1 cellular context compared by ENCODE assay signal in genomic region chr5:107263387-107264003, GRCh38.
A peak's percentile ranks its signal among the peaks of the same experiment; 100 is the strongest.
TF ChIP-seq lines count a peak whose summit lies in the region.

No MANE protein-coding gene starts in this region.

TF ChIP-seq in GM12878, 131 proteins besides CTCF, POLR2A, EP300 and RAD21 (continued from another document):
- TF ChIP-seq, protein P1, sequence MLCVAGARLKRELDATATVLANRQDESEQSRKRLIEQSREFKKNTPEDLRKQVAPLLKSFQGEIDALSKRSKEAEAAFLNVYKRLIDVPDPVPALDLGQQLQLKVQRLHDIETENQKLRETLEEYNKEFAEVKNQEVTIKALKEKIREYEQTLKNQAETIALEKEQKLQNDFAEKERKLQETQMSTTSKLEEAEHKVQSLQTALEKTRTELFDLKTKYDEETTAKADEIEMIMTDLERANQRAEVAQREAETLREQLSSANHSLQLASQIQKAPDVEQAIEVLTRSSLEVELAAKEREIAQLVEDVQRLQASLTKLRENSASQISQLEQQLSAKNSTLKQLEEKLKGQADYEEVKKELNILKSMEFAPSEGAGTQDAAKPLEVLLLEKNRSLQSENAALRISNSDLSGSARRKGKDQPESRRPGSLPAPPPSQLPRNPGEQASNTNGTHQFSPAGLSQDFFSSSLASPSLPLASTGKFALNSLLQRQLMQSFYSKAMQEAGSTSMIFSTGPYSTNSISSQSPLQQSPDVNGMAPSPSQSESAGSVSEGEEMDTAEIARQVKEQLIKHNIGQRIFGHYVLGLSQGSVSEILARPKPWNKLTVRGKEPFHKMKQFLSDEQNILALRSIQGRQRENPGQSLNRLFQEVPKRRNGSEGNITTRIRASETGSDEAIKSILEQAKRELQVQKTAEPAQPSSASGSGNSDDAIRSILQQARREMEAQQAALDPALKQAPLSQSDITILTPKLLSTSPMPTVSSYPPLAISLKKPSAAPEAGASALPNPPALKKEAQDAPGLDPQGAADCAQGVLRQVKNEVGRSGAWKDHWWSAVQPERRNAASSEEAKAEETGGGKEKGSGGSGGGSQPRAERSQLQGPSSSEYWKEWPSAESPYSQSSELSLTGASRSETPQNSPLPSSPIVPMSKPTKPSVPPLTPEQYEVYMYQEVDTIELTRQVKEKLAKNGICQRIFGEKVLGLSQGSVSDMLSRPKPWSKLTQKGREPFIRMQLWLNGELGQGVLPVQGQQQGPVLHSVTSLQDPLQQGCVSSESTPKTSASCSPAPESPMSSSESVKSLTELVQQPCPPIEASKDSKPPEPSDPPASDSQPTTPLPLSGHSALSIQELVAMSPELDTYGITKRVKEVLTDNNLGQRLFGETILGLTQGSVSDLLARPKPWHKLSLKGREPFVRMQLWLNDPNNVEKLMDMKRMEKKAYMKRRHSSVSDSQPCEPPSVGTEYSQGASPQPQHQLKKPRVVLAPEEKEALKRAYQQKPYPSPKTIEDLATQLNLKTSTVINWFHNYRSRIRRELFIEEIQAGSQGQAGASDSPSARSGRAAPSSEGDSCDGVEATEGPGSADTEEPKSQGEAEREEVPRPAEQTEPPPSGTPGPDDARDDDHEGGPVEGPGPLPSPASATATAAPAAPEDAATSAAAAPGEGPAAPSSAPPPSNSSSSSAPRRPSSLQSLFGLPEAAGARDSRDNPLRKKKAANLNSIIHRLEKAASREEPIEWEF (IDR thresholded peaks at IDR 0.05; ENCODE audit: insufficient replicate concordance, low read depth, low read length): peak; percentile 22
- TF ChIP-seq ZNF687 (IDR thresholded peaks at IDR 0.05) (peak; percentile 42; the same call in 1 of the 2 replicates), KAT2A (conservative IDR thresholded peaks at IDR 0.05; ENCODE audit: control insufficient read depth, low read depth, low read length) (no peak), RB1 (IDR thresholded peaks at IDR 0.05; ENCODE audit: borderline replicate concordance) (no peak), ZNF217 (IDR thresholded peaks at IDR 0.05) (peak; percentile 76), RELA (IDR thresholded peaks at IDR 0.05; ENCODE audit: borderline replicate concordance, partially characterized antibody) (no peak), ATF7 (IDR thresholded peaks at IDR 0.05; ENCODE audit: low read depth) (peak; percentile 75; the same call in 1 of the 2 replicates), CHD4 (IDR thresholded peaks at IDR 0.05) (no peak), USF2 (IDR thresholded peaks at IDR 0.05; ENCODE audit: borderline replicate concordance, low read depth, low read length) (no peak), IKZF2 (IDR thresholded peaks at IDR 0.05) (peak; percentile 84 to 86), E2F4 (IDR thresholded peaks at IDR 0.05; ENCODE audit: low read depth, low read length) (no peak), SP1 (IDR thresholded peaks at IDR 0.05; ENCODE audit: low read depth, low read length) (no peak), PAX8 (IDR thresholded peaks at IDR 0.05) (no peak), NFXL1 (IDR thresholded peaks at IDR 0.05; ENCODE audit: borderline replicate concordance) (no peak), POU2F2 (IDR thresholded peaks at IDR 0.05; ENCODE audit: borderline replicate concordance, low read depth, low read length) (peak; percentile 97), ASH2L (IDR thresholded peaks at IDR 0.05; ENCODE audit: borderline replicate concordance, low read depth) (no peak), TARDBP (IDR thresholded peaks at IDR 0.05; ENCODE audit: borderline replicate concordance) (no peak), GABPA (IDR thresholded peaks at IDR 0.05; ENCODE audit: low read depth) (no peak), YY1 (IDR thresholded peaks at IDR 0.05; ENCODE audit: low read depth, low read length) (no peak), RUNX3 (IDR thresholded peaks at IDR 0.05; ENCODE audit: low read length) (peak; percentile 87), NBN (IDR thresholded peaks at IDR 0.05) (0 out of 2 replicates have a peak, but pooled peaks have one; percentile 43), SKIL (IDR thresholded peaks at IDR 0.05; ENCODE audit: low read depth, poor library complexity, severe bottlenecking) (peak; percentile 56)
- TF ChIP-seq, protein P2, sequence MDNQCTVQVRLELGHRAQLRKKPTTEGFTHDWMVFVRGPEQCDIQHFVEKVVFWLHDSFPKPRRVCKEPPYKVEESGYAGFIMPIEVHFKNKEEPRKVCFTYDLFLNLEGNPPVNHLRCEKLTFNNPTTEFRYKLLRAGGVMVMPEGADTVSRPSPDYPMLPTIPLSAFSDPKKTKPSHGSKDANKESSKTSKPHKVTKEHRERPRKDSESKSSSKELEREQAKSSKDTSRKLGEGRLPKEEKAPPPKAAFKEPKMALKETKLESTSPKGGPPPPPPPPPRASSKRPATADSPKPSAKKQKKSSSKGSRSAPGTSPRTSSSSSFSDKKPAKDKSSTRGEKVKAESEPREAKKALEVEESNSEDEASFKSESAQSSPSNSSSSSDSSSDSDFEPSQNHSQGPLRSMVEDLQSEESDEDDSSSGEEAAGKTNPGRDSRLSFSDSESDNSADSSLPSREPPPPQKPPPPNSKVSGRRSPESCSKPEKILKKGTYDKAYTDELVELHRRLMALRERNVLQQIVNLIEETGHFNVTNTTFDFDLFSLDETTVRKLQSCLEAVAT (IDR thresholded peaks at IDR 0.05): peak; percentile 60; the same call in 1 of the 2 replicates
- TF ChIP-seq, protein P3, sequence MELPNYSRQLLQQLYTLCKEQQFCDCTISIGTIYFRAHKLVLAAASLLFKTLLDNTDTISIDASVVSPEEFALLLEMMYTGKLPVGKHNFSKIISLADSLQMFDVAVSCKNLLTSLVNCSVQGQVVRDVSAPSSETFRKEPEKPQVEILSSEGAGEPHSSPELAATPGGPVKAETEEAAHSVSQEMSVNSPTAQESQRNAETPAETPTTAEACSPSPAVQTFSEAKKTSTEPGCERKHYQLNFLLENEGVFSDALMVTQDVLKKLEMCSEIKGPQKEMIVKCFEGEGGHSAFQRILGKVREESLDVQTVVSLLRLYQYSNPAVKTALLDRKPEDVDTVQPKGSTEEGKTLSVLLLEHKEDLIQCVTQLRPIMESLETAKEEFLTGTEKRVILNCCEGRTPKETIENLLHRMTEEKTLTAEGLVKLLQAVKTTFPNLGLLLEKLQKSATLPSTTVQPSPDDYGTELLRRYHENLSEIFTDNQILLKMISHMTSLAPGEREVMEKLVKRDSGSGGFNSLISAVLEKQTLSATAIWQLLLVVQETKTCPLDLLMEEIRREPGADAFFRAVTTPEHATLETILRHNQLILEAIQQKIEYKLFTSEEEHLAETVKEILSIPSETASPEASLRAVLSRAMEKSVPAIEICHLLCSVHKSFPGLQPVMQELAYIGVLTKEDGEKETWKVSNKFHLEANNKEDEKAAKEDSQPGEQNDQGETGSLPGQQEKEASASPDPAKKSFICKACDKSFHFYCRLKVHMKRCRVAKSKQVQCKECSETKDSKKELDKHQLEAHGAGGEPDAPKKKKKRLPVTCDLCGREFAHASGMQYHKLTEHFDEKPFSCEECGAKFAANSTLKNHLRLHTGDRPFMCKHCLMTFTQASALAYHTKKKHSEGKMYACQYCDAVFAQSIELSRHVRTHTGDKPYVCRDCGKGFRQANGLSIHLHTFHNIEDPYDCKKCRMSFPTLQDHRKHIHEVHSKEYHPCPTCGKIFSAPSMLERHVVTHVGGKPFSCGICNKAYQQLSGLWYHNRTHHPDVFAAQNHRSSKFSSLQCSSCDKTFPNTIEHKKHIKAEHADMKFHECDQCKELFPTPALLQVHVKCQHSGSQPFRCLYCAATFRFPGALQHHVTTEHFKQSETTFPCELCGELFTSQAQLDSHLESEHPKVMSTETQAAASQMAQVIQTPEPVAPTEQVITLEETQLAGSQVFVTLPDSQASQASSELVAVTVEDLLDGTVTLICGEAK (IDR thresholded peaks at IDR 0.05; ENCODE audit: borderline replicate concordance): no peak
- TF ChIP-seq, protein P4, sequence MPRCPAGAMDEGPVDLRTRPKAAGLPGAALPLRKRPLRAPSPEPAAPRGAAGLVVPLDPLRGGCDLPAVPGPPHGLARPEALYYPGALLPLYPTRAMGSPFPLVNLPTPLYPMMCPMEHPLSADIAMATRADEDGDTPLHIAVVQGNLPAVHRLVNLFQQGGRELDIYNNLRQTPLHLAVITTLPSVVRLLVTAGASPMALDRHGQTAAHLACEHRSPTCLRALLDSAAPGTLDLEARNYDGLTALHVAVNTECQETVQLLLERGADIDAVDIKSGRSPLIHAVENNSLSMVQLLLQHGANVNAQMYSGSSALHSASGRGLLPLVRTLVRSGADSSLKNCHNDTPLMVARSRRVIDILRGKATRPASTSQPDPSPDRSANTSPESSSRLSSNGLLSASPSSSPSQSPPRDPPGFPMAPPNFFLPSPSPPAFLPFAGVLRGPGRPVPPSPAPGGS (IDR thresholded peaks at IDR 0.05; ENCODE audit: borderline replicate concordance, insufficient read depth, low read depth, low read length, poor library complexity, severe bottlenecking): no peak
